In genomic region chr15:67979281-67979680, GRCh38 we compare ENCODE assay signal across 29 cellular contexts.
"Had no signal": no experiment of that assay in that cellular context is flagged by ENCODE, and none has a peak within 500 bp of the region (broad histone marks: within the 10 kb centered on the region; RNA-seq: fewer than 3 reads in every experiment).

No MANE protein-coding gene starts in this region.

- DNase-seq: naive thymus-derived CD4-positive, alpha-beta T cell; natural killer cell; nephron progenitor cell; occipital lobe; ovary; posterior cingulate gyrus; psoas muscle; right cardiac atrium; right lobe of liver; sigmoid colon; spleen; stimulated activated CD4-positive, alpha-beta T cell treated with anti-CD3 and anti-CD28 coated beads, Interleukin-12 subunit alpha, Interleukin-12 subunit beta, amount 100 ng/mL, for 4 hours; stimulated activated CD4-positive, alpha-beta T cell treated with anti-CD3 and anti-CD28 coated beads, Interleukin-1b, Interleukin-23, amount 100 ng/mL, for 48 hours; stimulated activated CD4-positive, alpha-beta T cell treated with anti-CD3 and anti-CD28 coated beads, Interleukin-4, amount 100 ng/mL, for 1 hour; stimulated activated naive B cell treated with anti-CD40 and anti-IgM and Interleukin-4, amounts not matched to agents 10 μg/mL and 1 μg/mL and 100 μg/mL, for 72 hours; stimulated activated naive CD4-positive, alpha-beta T cell treated with Interleukin-2 at 50 U/mL for 16 hours; stomach; tibial artery; transverse colon; upper lobe of right lung had no signal

- H3K27ac ChIP-seq: ovary, parathyroid adenoma, psoas muscle, right lobe of liver, sigmoid colon, skin epidermis, spleen, stomach, thoracic aorta, tibial artery, transverse colon, upper lobe of right lung had no signal

- H3K9me3 Mint-ChIP-seq: natural killer cell; stimulated activated naive CD8-positive, alpha-beta T cell treated with anti-CD3 and anti-CD28 coated beads, Interleukin-15, Interleukin-2, amounts not matched to agents 100 ng/mL and 50 ng/mL, for 24 hours had no signal

- H3K27ac Mint-ChIP-seq: naive thymus-derived CD4-positive, alpha-beta T cell; natural killer cell; nephron progenitor cell; progenitor cell of endocrine pancreas; stimulated activated effector memory CD8-positive, alpha-beta T cell treated with anti-CD3 and anti-CD28 coated beads, Interleukin-12 subunit alpha, Interleukin-12 subunit beta, amount 100 ng/mL, for 72 hours; stimulated activated naive B cell treated with anti-CD40 and anti-IgM and Interleukin-4, amounts not matched to agents 10 μg/mL and 1 μg/mL and 100 μg/mL, for 72 hours; stimulated activated naive CD8-positive, alpha-beta T cell treated with anti-CD3 and anti-CD28 coated beads, Interleukin-15, Interleukin-2, amounts not matched to agents 100 ng/mL and 50 ng/mL, for 24 hours; type B pancreatic cell had no signal

- H3K9me3 ChIP-seq: ovary, psoas muscle, right lobe of liver, sigmoid colon, spleen, stomach, thoracic aorta, tibial artery, transverse colon, upper lobe of right lung had no signal

- H3K4me3 ChIP-seq: ovary, psoas muscle, right lobe of liver, sigmoid colon, skin epidermis, smooth muscle cell, spleen, stomach, thoracic aorta, tibial artery, transverse colon, upper lobe of right lung had no signal

- H3K4me3 Mint-ChIP-seq: naive thymus-derived CD4-positive, alpha-beta T cell; natural killer cell; nephron progenitor cell; neural crest cell; stimulated activated effector memory CD8-positive, alpha-beta T cell treated with anti-CD3 and anti-CD28 coated beads, Interleukin-12 subunit alpha, Interleukin-12 subunit beta, amount 100 ng/mL, for 72 hours; stimulated activated naive B cell treated with anti-CD40 and anti-IgM and Interleukin-4, amounts not matched to agents 10 μg/mL and 1 μg/mL and 100 μg/mL, for 72 hours; stimulated activated naive CD8-positive, alpha-beta T cell treated with anti-CD3 and anti-CD28 coated beads, Interleukin-15, Interleukin-2, amounts not matched to agents 100 ng/mL and 50 ng/mL, for 24 hours; type B pancreatic cell had no signal

- ATAC-seq: naive thymus-derived CD4-positive, alpha-beta T cell; natural killer cell; psoas muscle; right cardiac atrium; right lobe of liver; stimulated activated effector memory CD8-positive, alpha-beta T cell treated with anti-CD3 and anti-CD28 coated beads, Interleukin-12 subunit alpha, Interleukin-12 subunit beta, amount 100 ng/mL, for 72 hours; stimulated activated naive B cell treated with anti-CD40 and anti-IgM and Interleukin-4, amounts not matched to agents 10 μg/mL and 1 μg/mL and 100 μg/mL, for 72 hours; upper lobe of right lung had no signal

- H3K27me3 ChIP-seq: ovary, right lobe of liver, sigmoid colon, spleen, stomach, tibial artery, transverse colon, upper lobe of right lung had no signal

- H3K36me3 Mint-ChIP-seq: naive thymus-derived CD4-positive, alpha-beta T cell; natural killer cell; stimulated activated effector memory CD8-positive, alpha-beta T cell treated with anti-CD3 and anti-CD28 coated beads, Interleukin-12 subunit alpha, Interleukin-12 subunit beta, amount 100 ng/mL, for 72 hours had no signal

- H3K27me3 Mint-ChIP-seq: progenitor cell of endocrine pancreas; stimulated activated naive CD8-positive, alpha-beta T cell treated with anti-CD3 and anti-CD28 coated beads, Interleukin-15, Interleukin-2, amounts not matched to agents 100 ng/mL and 50 ng/mL, for 24 hours; type B pancreatic cell had no signal

- H3K4me1 Mint-ChIP-seq: naive thymus-derived CD4-positive, alpha-beta T cell; natural killer cell; neural crest cell; stimulated activated effector memory CD8-positive, alpha-beta T cell treated with anti-CD3 and anti-CD28 coated beads, Interleukin-12 subunit alpha, Interleukin-12 subunit beta, amount 100 ng/mL, for 72 hours; stimulated activated naive B cell treated with anti-CD40 and anti-IgM and Interleukin-4, amounts not matched to agents 10 μg/mL and 1 μg/mL and 100 μg/mL, for 72 hours had no signal

- H3K4me1 ChIP-seq: parathyroid adenoma, psoas muscle, right lobe of liver, sigmoid colon, spleen, stomach, tibial artery, transverse colon, upper lobe of right lung had no signal

- H3K36me3 ChIP-seq: ovary, right lobe of liver, sigmoid colon, spleen, stomach, thoracic aorta, tibial artery, transverse colon, upper lobe of right lung had no signal
